7 cellular contexts compared by ENCODE assay signal in the genomic region with DNA sequence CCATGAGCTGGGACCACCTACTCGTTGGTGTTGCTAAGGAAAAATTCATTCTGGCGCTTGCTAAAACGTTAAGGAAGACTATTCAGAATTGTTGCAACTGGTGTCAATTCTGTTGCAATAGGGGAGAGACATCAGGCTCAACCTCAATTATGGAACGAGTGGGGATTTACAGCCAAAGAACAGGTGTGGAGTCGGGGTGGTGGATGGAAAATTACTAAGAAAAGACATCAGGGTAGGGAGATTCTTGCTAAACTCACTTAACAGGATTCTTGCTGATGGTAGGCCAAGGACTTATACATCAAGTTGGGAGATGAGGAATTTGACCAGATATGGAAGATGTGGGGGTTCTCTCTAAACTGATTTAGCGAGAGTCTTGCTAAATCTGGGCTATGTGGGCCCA.
"Had no signal": no experiment of that assay in that cellular context is flagged by ENCODE, and none has a peak within 500 bp of the region (broad histone marks: within the 10 kb centered on the region; RNA-seq: fewer than 3 reads in every experiment).

No MANE protein-coding gene starts in this region.

- H3K36me3 Mint-ChIP-seq: IgD-negative memory B cell had no signal

- H3K27ac Mint-ChIP-seq: HFFc6, IgD-negative memory B cell had no signal

- H3K36me3 ChIP-seq: HAP-1 had no signal

- H3K4me3 ChIP-seq: GM23248, HAP-1 had no signal

- DNase-seq: GM23248, GOT3, H7, HFFc6 had no signal

- H3K9me3 Mint-ChIP-seq: HFFc6 had no signal

- H3K4me3 Mint-ChIP-seq: HFFc6, IgD-negative memory B cell had no signal

- H3K27me3 Mint-ChIP-seq: IgD-negative memory B cell had no signal

- H2AFZ ChIP-seq: GM23248 had no signal

- H3K9me3 ChIP-seq: HAP-1 had no signal

- H3K9ac ChIP-seq: GM23248 had no signal

- H3K4me1 ChIP-seq: HAP-1 had no signal

- H3K27ac ChIP-seq: GM23248, HL-60 had no signal

- H3K4me1 Mint-ChIP-seq: IgD-negative memory B cell had no signal
